In the genomic region with DNA sequence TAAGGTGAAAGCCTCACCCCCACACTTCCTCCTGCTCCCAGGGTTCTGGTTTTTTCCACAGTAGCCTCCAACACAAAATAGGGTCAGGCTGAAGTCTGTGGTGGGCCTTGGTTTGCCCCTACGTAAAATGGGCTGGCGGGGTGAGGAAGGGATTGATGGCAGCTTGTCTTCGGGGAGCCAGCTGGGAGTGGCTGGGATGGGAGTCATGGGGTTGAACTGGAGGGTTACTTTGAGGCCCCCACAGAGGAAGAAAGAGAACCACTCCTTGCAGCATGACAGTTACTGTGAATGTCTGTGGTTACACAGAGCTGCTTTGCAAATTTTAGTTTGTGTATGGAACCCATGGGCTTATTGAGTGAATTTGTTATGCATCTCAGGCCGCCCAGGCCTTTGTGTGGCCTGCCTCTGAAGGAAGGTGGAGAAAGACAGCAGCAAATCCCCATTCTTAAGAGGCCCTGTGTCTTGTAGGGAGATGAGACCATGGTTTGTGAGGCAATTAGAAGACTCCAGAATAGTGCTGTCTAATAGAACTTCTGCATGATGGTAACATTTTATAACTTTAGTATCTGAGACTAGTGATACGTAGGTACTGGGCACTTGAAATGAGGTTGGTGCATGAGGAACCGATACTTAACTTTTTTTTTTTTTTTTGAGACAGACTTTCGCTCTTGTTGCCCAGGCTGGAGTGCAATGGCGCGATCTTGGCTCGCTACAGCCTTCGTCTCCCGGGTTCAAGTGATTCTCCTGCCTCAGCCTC, we compare ENCODE assay signal across 8 cellular contexts. TPM values are rescaled to one million over a fixed set of nuclear protein-coding genes. Genes with fewer than 3 reads are reported as not detected.
DNase-seq lines count a peak whose midpoint lies in the region; ATAC-seq and TF ChIP-seq lines count a peak whose summit lies in the region.

No MANE protein-coding gene starts in this region.

- no peaks in the 10 kb centered on the region for H3K9me3 Mint-ChIP-seq in natural killer cell

- H3K79me2 ChIP-seq in OCI-LY3 (ENCODE audit: low read length), result peaks cover 53% of the 10 kb centered on the region

- H3K27me3 Mint-ChIP-seq in natural killer cell (ENCODE audit: low read depth in 2 of 2), result no peaks in the 10 kb centered on the region

- peak overlapping the region; percentile 86 for H3K4me2 ChIP-seq in OCI-LY3 (ENCODE audit: low read length)

- peak overlapping the region; percentile 96 for H3K27ac ChIP-seq in OCI-LY3 (ENCODE audit: low read length)

- no peak for DNase-seq in natural killer cell
- no peak for DNase-seq in stimulated activated CD4-positive, alpha-beta T cell treated with anti-CD3 and anti-CD28 coated beads, Interleukin-4, amount 100 ng/mL, for 4 hours
- DNase-seq in GM03348 (ENCODE audit: low spot score), result no peak
- no peak for DNase-seq in stimulated activated CD4-positive, alpha-beta T cell treated with anti-CD3 and anti-CD28 coated beads, Interleukin-15, amount 100 ng/mL, for 24 hours
- no peak for DNase-seq in stimulated activated CD8-positive, alpha-beta memory T cell treated with anti-CD3 and anti-CD28 coated beads, Interleukin-4, amount 100 ng/mL, for 48 hours

- no peak overlapping the region for H2AFZ ChIP-seq in OCI-LY3 (ENCODE audit: low read depth, low read length)

- no peaks in the 10 kb centered on the region for H3K27me3 ChIP-seq in OCI-LY3 (ENCODE audit: low read depth, low read length)

- H3K27ac Mint-ChIP-seq in natural killer cell, result peak overlapping the region; percentile 99

- peaks cover 9% of the 10 kb centered on the region for H3K36me3 ChIP-seq in OCI-LY3 (replicated peaks; ENCODE audit: low read depth, low read length)

- TF ChIP-seq CTCF in OCI-LY3 (IDR thresholded peaks at IDR 0.05; ENCODE audit: low read depth, low read length), result no peak
- no peak for TF ChIP-seq CTCF in natural killer cell (IDR thresholded peaks at IDR 0.05)

- H3K4me1 Mint-ChIP-seq in natural killer cell, result peaks cover 73 to 78% of the 10 kb centered on the region in 2 donors

- H3K4me3 Mint-ChIP-seq in natural killer cell, result peak overlapping the region; percentile 81

- no peaks in the 10 kb centered on the region for H3K9me3 ChIP-seq in OCI-LY3 (ENCODE audit: insufficient read depth, low read length)

- peak overlapping the region; percentile 43 for H3K4me3 ChIP-seq in OCI-LY3 (ENCODE audit: low read length)

- no peaks in the 10 kb centered on the region for H3K36me3 Mint-ChIP-seq in natural killer cell

- H4K20me1 ChIP-seq in OCI-LY3 (ENCODE audit: insufficient read depth, low read length), result peaks cover 35% of the 10 kb centered on the region

- H3K4me1 ChIP-seq in OCI-LY3 (ENCODE audit: low read length), result peaks cover 52% of the 10 kb centered on the region

- peak; percentile 50 for ATAC-seq in GM18867 (IDR thresholded peaks at IDR 0.05; ENCODE audit: unreplicated experiment)
- peak; percentile 42 for ATAC-seq in HG02588 (IDR thresholded peaks at IDR 0.05; ENCODE audit: unreplicated experiment)
- ATAC-seq in natural killer cell, result peak in 2 of 3 donors; percentile 46 to 47

- peak overlapping the region; percentile 57; the same call in 1 of the 2 replicates for H3K9ac ChIP-seq in OCI-LY3 (ENCODE audit: low read length)

- intact Hi-C loops in natural killer cell (cut with micrococcal nuclease), result no loop called here

RNA-seq across cellular contexts. Expression of gene TRIM8, which starts 8.1 kb away (rescaled TPM):
- total RNA-seq in natural killer cell, result 10 to 100 TPM; 81.9 to 87.8 (median 86.2) TPM
